Comparison of ENCODE assay signal across 8 cellular contexts in genomic region chr1:234326493-234327366, GRCh38. TPM values are rescaled to one million over a fixed set of nuclear protein-coding genes. Genes with fewer than 3 reads are reported as not detected.
A peak's percentile ranks its signal among the peaks of the same experiment; 100 is the strongest.
DNase-seq lines count a peak whose midpoint lies in the region; ATAC-seq, FAIRE-seq and TF ChIP-seq lines count a peak whose summit lies in the region.

No MANE protein-coding gene starts in this region.

- peak; percentile 35 for DNase-seq in CMK (ENCODE audit: low read depth)
- peak; percentile 81 for DNase-seq in HTR-8/SVneo (ENCODE audit: insufficient read length, low spot score)
- DNase-seq in SJSA1 (ENCODE audit: low read depth in 1 of 2, low spot score in 2 of 2), result peak; percentile 63 to 70
- DNase-seq in activated naive CD4-positive, alpha-beta T cell treated with anti-CD3 and anti-CD28 coated beads for 36 hours, result peak; percentile 81
- DNase-seq in heart right ventricle, result peak in 1 of 2 donors; percentile 29
- DNase-seq in retina, result peak; percentile 77
- DNase-seq in aorta, result peak in 1 of 2 donors; percentile 59

- intact Hi-C loops in activated naive CD4-positive, alpha-beta T cell treated with anti-CD3 and anti-CD28 coated beads for 36 hours (cut with micrococcal nuclease), result loop anchor here (1.0 to 10.0 kb wide), 7 partner anchors 47 to 278 kb away; partner anchors contain the start of genes COA6 and TARBP1
- intact Hi-C loops in heart right ventricle (cut with DNase I) (loop anchor here in 1 of 10 donors (10.0 kb wide), 1 partner anchor 182 kb away; no protein-coding TSS in a partner anchor), aorta (cut with DNase I) (loop anchor here (2.0 to 10.0 kb wide), 2 partner anchors 172 to 212 kb away; no protein-coding TSS in a partner anchor)

- peak overlapping the region; percentile 41 for H3K27ac Mint-ChIP-seq in activated naive CD4-positive, alpha-beta T cell treated with anti-CD3 and anti-CD28 coated beads for 36 hours

- H3K4me1 Mint-ChIP-seq in activated naive CD4-positive, alpha-beta T cell treated with anti-CD3 and anti-CD28 coated beads for 36 hours (ENCODE audit: low read depth), result peaks cover 13% of the 10 kb centered on the region

- H3K9me3 Mint-ChIP-seq in activated naive CD4-positive, alpha-beta T cell treated with anti-CD3 and anti-CD28 coated beads for 36 hours, result no peaks in the 10 kb centered on the region

- H3K36me3 ChIP-seq in SJSA1 (no peaks in the 10 kb centered on the region), heart right ventricle (no peaks in the 10 kb centered on the region), aorta (ENCODE audit: control insufficient read depth in 1 of 2, insufficient read depth in 2 of 2, low read length in 1 of 2) (no peaks in the 10 kb centered on the region)

- peak overlapping the region; percentile 75 for H3K4me3 Mint-ChIP-seq in activated naive CD4-positive, alpha-beta T cell treated with anti-CD3 and anti-CD28 coated beads for 36 hours

- no peak for FAIRE-seq in HTR-8/SVneo (lab: Jason Lieb, UNC)

- no peak overlapping the region for H3K27ac ChIP-seq in SJSA1
- H3K27ac ChIP-seq in heart right ventricle, result peak overlapping the region in 1 of 10 donors; percentile 49
- no peak overlapping the region for H3K27ac ChIP-seq in aorta (ENCODE audit: low read depth in 1 of 2, low read length in 2 of 2)

- 22 to 24% methylated on average over 20 of the region's 20 CpGs for WGBS in heart right ventricle, 2 donors
- WGBS in aorta, 2 donors, result 21 to 22% methylated on average over 20 of the region's 20 CpGs

- ATAC-seq in GM19467 (IDR thresholded peaks at IDR 0.05; ENCODE audit: unreplicated experiment) (peak; percentile 60), heart right ventricle (peak in 6 of 8 donors; percentile 55 to 80 (median 72)), aorta (ENCODE audit: low FRiP score) (peak; percentile 83)

- peak; percentile 43 to 82 (median 74) for TF ChIP-seq CTCF in heart right ventricle (IDR thresholded peaks at IDR 0.05)

- no peaks in the 10 kb centered on the region for H3K36me3 Mint-ChIP-seq in activated naive CD4-positive, alpha-beta T cell treated with anti-CD3 and anti-CD28 coated beads for 36 hours (ENCODE audit: low read depth)

- H3K4me1 ChIP-seq in SJSA1 (replicated peaks) (0 out of 2 replicates have a peak, but pooled peaks cover 3% of the 10 kb centered on the region), heart right ventricle (peaks cover 0 to 15% (median 0%) of the 10 kb centered on the region in 9 donors), aorta (ENCODE audit: control insufficient read depth in 1 of 2, insufficient read depth in 2 of 2, low read length in 2 of 2) (no peaks in the 10 kb centered on the region)

- peaks cover 14% of the 10 kb centered on the region for H3K27me3 Mint-ChIP-seq in activated naive CD4-positive, alpha-beta T cell treated with anti-CD3 and anti-CD28 coated beads for 36 hours (ENCODE audit: low read depth)

- H3K27me3 ChIP-seq in SJSA1 (replicated peaks), result peaks cover 28% of the 10 kb centered on the region
- peaks cover 0 to 63% (median 38%) of the 10 kb centered on the region in 7 donors for H3K27me3 ChIP-seq in heart right ventricle
- no peaks in the 10 kb centered on the region for H3K27me3 ChIP-seq in aorta (ENCODE audit: control insufficient read depth in 1 of 2, insufficient read depth in 2 of 2, low read length in 1 of 2)

- peak overlapping the region; percentile 40 for H3K4me3 ChIP-seq in SJSA1
- H3K4me3 ChIP-seq in heart right ventricle, result peak overlapping the region in 8 of 10 donors; percentile 7 to 50 (median 40)
- peak overlapping the region; percentile 9 to 36 for H3K4me3 ChIP-seq in aorta (ENCODE audit: low read length in 2 of 2)

- H3K9me3 ChIP-seq in SJSA1 (replicated peaks), result no peaks in the 10 kb centered on the region
- no peaks in the 10 kb centered on the region for H3K9me3 ChIP-seq in heart right ventricle
- no peaks in the 10 kb centered on the region for H3K9me3 ChIP-seq in aorta (ENCODE audit: control insufficient read depth, low read length)

- CTCF ChIA-PET in activated naive CD4-positive, alpha-beta T cell treated with anti-CD3 and anti-CD28 coated beads for 36 hours (lab: Charles Lee), result interaction anchor here (0.6 to 6.8 kb wide), 32 partner anchors 8 to 873 kb away, joined by 3 to 79 read pairs (median 4); no protein-coding TSS in a partner anchor

RNA-seq across cellular contexts. Expression of gene COA6, which starts 46.5 kb away (rescaled TPM):
- total RNA-seq in SJSA1 (2014; rRNA removed; shearing (Covaris generic)), result 41.6 and 48.1 TPM in 2 replicates
- total RNA-seq in activated naive CD4-positive, alpha-beta T cell treated with anti-CD3 and anti-CD28 coated beads for 36 hours, result 10 to 100 TPM; 45.8 to 50.2 TPM
- total RNA-seq in heart right ventricle (10 to 100 TPM; 23.4 to 48.4 (median 29.1) TPM), aorta (10 to 100 TPM; 12.3 to 13.0 TPM)
- polyA plus RNA-seq in heart right ventricle (10 to 100 TPM; 95.3 to 98.5 TPM), aorta (10 to 100 TPM; 15.3 to 53.8 TPM)
